ENCODE assay signal across 36 cellular contexts in genomic region chr3:150989208-150989607, GRCh38. TPM values are rescaled to one million over a fixed set of nuclear protein-coding genes. Genes with fewer than 3 reads are reported as not detected.
"Had no signal": no experiment of that assay in that cellular context is flagged by ENCODE, and none has a peak within 500 bp of the region (broad histone marks: within the 10 kb centered on the region; RNA-seq: fewer than 3 reads in every experiment).

No MANE protein-coding gene starts in this region.

- H3K36me3 ChIP-seq: adrenal gland, brain microvascular endothelial cell, breast epithelium had no signal

- H3K27me3 ChIP-seq: adrenal gland, body of pancreas, breast epithelium had no signal

- H3K27ac ChIP-seq: adrenal gland, body of pancreas, brain microvascular endothelial cell, breast epithelium, VCaP had no signal

- DNase-seq: activated CD4-positive, alpha-beta memory T cell treated with anti-CD3 and anti-CD28 coated beads for 36 hours; activated CD4-positive, alpha-beta T cell treated with anti-CD3 and anti-CD28 coated beads for 4 hours; activated CD4-positive, alpha-beta T cell treated with anti-CD3 and anti-CD28 coated beads, Interleukin-2, amount 10 ng/mL, durations not matched to agents 24 days and 14 days; activated CD4-positive, alpha-beta T cell treated with anti-CD3 and anti-CD28 coated beads, Interleukin-2, amount 50 U/mL, for 1 hour; activated CD4-positive, alpha-beta T cell treated with anti-CD3 and anti-CD28 coated beads, Interleukin-2, amount 50 U/mL, for 4 hours; activated CD4-positive, CD25-positive, alpha-beta regulatory T cell treated with anti-CD3 and anti-CD28 coated beads, Interleukin-2, amount 50 U/mL, for 72 hours; activated CD8-positive, alpha-beta memory T cell treated with anti-CD3 and anti-CD28 coated beads, Interleukin-2, amount 50 U/mL, for 4 hours; activated CD8-positive, alpha-beta T cell treated with anti-CD3 and anti-CD28 coated beads for 36 hours; activated effector memory CD4-positive, alpha-beta T cell treated with anti-CD3 and anti-CD28 coated beads, Interleukin-2, amount 50 U/mL, for 16 hours; activated gamma-delta T cell treated with Interleukin-2 at 50 U/mL for 16 hours; activated naive CD4-positive, alpha-beta T cell; activated naive CD4-positive, alpha-beta T cell treated with anti-CD3 and anti-CD28 coated beads for 36 hours; activated naive CD4-positive, alpha-beta T cell treated with anti-CD3 and anti-CD28 coated beads, Interleukin-2, amount 50 U/mL, for 16 hours; activated naive CD8-positive, alpha-beta T cell treated with anti-CD3 and anti-CD28 coated beads for 36 hours; activated T-cell treated with anti-CD3 and anti-CD28 coated beads for 4 hours; activated T-cell treated with anti-CD3 and anti-CD28 coated beads, Interleukin-2, amount 50 U/mL, for 1 hour; activated T-cell treated with anti-CD3 and anti-CD28 coated beads, Interleukin-2, amount 50 U/mL, for 4 hours; activated T-cell treated with anti-CD3 and anti-CD28 coated beads, Interleukin-2, amount 50 U/mL, for 72 hours; adrenal gland; amniotic stem cell; aorta; body of pancreas; brain microvascular endothelial cell; central memory CD4-positive, alpha-beta T cell; T-cell; T-helper 17 cell had no signal

- H3K27ac Mint-ChIP-seq: activated CD4-positive, alpha-beta memory T cell treated with anti-CD3 and anti-CD28 coated beads for 36 hours; activated CD4-positive, alpha-beta T cell treated with anti-CD3 and anti-CD28 coated beads, Interleukin-2, amount 10 ng/mL, durations not matched to agents 24 days and 14 days; activated CD8-positive, alpha-beta T cell treated with anti-CD3 and anti-CD28 coated beads for 36 hours; activated naive CD4-positive, alpha-beta T cell treated with anti-CD3 and anti-CD28 coated beads for 36 hours; activated naive CD4-positive, alpha-beta T cell treated with anti-CD3 and anti-CD28 coated beads, Interleukin-2, amount 50 U/mL, for 72 hours; activated naive CD8-positive, alpha-beta T cell treated with anti-CD3 and anti-CD28 coated beads for 36 hours; activated T-cell treated with anti-CD3 and anti-CD28 coated beads, Interleukin-2, amount 50 U/mL, for 72 hours; activated T-helper 1 cell treated with anti-CD3 and anti-CD28 coated beads, Interleukin-12 subunit alpha, Interleukin-12 subunit beta, Interleukin-2, Interleukin-4 antibody, amounts not matched to agents 30 ng/mL and 10 ng/mL and 1 ng/mL, durations not matched to agents 14 hours and 24 hours and 36 hours; activated T-helper 17 cell treated with anti-CD3 and anti-CD28 coated beads, Interleukin-2, amount 50 U/mL, for 72 hours; T-cell; T-helper 17 cell had no signal

- H3K9me3 Mint-ChIP-seq: activated CD4-positive, alpha-beta T cell treated with anti-CD3 and anti-CD28 coated beads, Interleukin-2, amount 10 ng/mL, durations not matched to agents 24 days and 14 days; activated CD8-positive, alpha-beta T cell treated with anti-CD3 and anti-CD28 coated beads for 36 hours; activated T-helper 1 cell treated with anti-CD3 and anti-CD28 coated beads, Interleukin-12 subunit alpha, Interleukin-12 subunit beta, Interleukin-2, Interleukin-4 antibody, amounts not matched to agents 30 ng/mL and 10 ng/mL and 1 ng/mL, durations not matched to agents 14 hours and 24 hours and 36 hours had no signal

- H3K36me3 Mint-ChIP-seq: activated CD4-positive, alpha-beta memory T cell treated with anti-CD3 and anti-CD28 coated beads for 36 hours; activated naive CD4-positive, alpha-beta T cell treated with anti-CD3 and anti-CD28 coated beads, Interleukin-2, amount 50 U/mL, for 72 hours; activated naive CD8-positive, alpha-beta T cell treated with anti-CD3 and anti-CD28 coated beads for 36 hours; T-cell had no signal

- H3K9me3 ChIP-seq: adrenal gland, body of pancreas, breast epithelium had no signal

- H3K4me1 Mint-ChIP-seq: activated CD4-positive, alpha-beta T cell treated with anti-CD3 and anti-CD28 coated beads, Interleukin-2, amount 10 ng/mL, durations not matched to agents 24 days and 14 days; activated naive CD8-positive, alpha-beta T cell treated with anti-CD3 and anti-CD28 coated beads for 36 hours; activated T-helper 17 cell treated with anti-CD3 and anti-CD28 coated beads, Interleukin-2, amount 50 U/mL, for 72 hours; T-helper 17 cell had no signal

- H3K4me3 Mint-ChIP-seq: activated CD4-positive, alpha-beta memory T cell treated with anti-CD3 and anti-CD28 coated beads for 36 hours; activated CD4-positive, alpha-beta T cell treated with anti-CD3 and anti-CD28 coated beads, Interleukin-2, amount 10 ng/mL, durations not matched to agents 24 days and 14 days; activated CD8-positive, alpha-beta T cell treated with anti-CD3 and anti-CD28 coated beads for 36 hours; activated naive CD4-positive, alpha-beta T cell treated with anti-CD3 and anti-CD28 coated beads for 36 hours; activated naive CD8-positive, alpha-beta T cell treated with anti-CD3 and anti-CD28 coated beads for 36 hours; activated T-cell treated with anti-CD3 and anti-CD28 coated beads, Interleukin-2, amount 50 U/mL, for 4 hours; activated T-cell treated with anti-CD3 and anti-CD28 coated beads, Interleukin-2, amount 50 U/mL, for 72 hours; activated T-helper 1 cell treated with anti-CD3 and anti-CD28 coated beads, Interleukin-12 subunit alpha, Interleukin-12 subunit beta, Interleukin-2, Interleukin-4 antibody, amounts not matched to agents 30 ng/mL and 10 ng/mL and 1 ng/mL, durations not matched to agents 14 hours and 24 hours and 36 hours; activated T-helper 17 cell treated with anti-CD3 and anti-CD28 coated beads, Interleukin-2, amount 50 U/mL, for 72 hours; T-cell; T-helper 17 cell had no signal

- ATAC-seq: activated CD8-positive, alpha-beta T cell treated with anti-CD3 and anti-CD28 coated beads for 36 hours; activated naive CD4-positive, alpha-beta T cell treated with anti-CD3 and anti-CD28 coated beads, Interleukin-2, amount 50 U/mL, for 72 hours; activated T-cell treated with anti-CD3 and anti-CD28 coated beads, Interleukin-2, amount 50 U/mL, for 4 hours; activated T-cell treated with anti-CD3 and anti-CD28 coated beads, Interleukin-2, amount 50 U/mL, for 72 hours; activated T-helper 17 cell treated with anti-CD3 and anti-CD28 coated beads, Interleukin-2, amount 50 U/mL, for 72 hours; body of pancreas; T-cell; T-helper 17 cell had no signal

- H3K4me1 ChIP-seq: adrenal gland, body of pancreas, breast epithelium had no signal

- H3K4me3 ChIP-seq: adrenal gland, body of pancreas, breast epithelium had no signal

RNA-seq across cellular contexts. Expression of gene CLRN1, which starts 16.7 kb away (rescaled TPM):
- total RNA-seq: activated CD4-positive, alpha-beta memory T cell treated with anti-CD3 and anti-CD28 coated beads for 36 hours; activated CD4-positive, alpha-beta T cell treated with anti-CD3 and anti-CD28 coated beads, Interleukin-2, amount 10 ng/mL, durations not matched to agents 24 days and 14 days; activated CD8-positive, alpha-beta memory T cell treated with anti-CD3 and anti-CD28 coated beads for 36 hours; activated CD8-positive, alpha-beta T cell treated with anti-CD3 and anti-CD28 coated beads for 36 hours; activated naive CD4-positive, alpha-beta T cell treated with anti-CD3 and anti-CD28 coated beads for 36 hours; activated naive CD4-positive, alpha-beta T cell treated with anti-CD3 and anti-CD28 coated beads, Interleukin-2, amount 50 U/mL, for 72 hours; activated naive CD8-positive, alpha-beta T cell treated with anti-CD3 and anti-CD28 coated beads for 36 hours; activated T-cell treated with anti-CD3 and anti-CD28 coated beads, Interleukin-2, amount 50 U/mL, for 4 hours; activated T-cell treated with anti-CD3 and anti-CD28 coated beads, Interleukin-2, amount 50 U/mL, for 72 hours; activated T-helper 1 cell treated with anti-CD3 and anti-CD28 coated beads, Interleukin-12 subunit alpha, Interleukin-12 subunit beta, Interleukin-2, Interleukin-4 antibody, amounts not matched to agents 30 ng/mL and 10 ng/mL and 1 ng/mL, durations not matched to agents 14 hours and 24 hours and 36 hours; activated T-helper 17 cell treated with anti-CD3 and anti-CD28 coated beads, Interleukin-2, amount 50 U/mL, for 72 hours; aorta; astrocyte; body of pancreas; breast epithelium; cardiac septum; T-cell; T-helper 1 cell treated with Interleukin-12 subunit alpha and Interleukin-12 subunit beta and Interleukin-4 antibody, amounts not matched to agents 30 ng/mL and 1 ng/mL, for 36 hours; T-helper 17 cell; T-helper 2 cell treated with Interferon-gamma antibody and Interleukin-4, amounts not matched to agents 100 ng/mL and 5 ng/mL, for 36 hours had no signal
- polyA plus RNA-seq: aorta had no signal
